Comparison of ENCODE assay signal across 18 cellular contexts in genomic region chr10:11074536-11075267, GRCh38. TPM values are rescaled to one million over a fixed set of nuclear protein-coding genes. Genes with fewer than 3 reads are reported as not detected.
DNase-seq lines count a peak whose midpoint lies in the region; ATAC-seq, FAIRE-seq and TF ChIP-seq lines count a peak whose summit lies in the region.
"Had no signal": no experiment of that assay in that cellular context is flagged by ENCODE, and none has a peak within 500 bp of the region (broad histone marks: within the 10 kb centered on the region; RNA-seq: fewer than 3 reads in every experiment).

No MANE protein-coding gene starts in this region.

- no peaks in the 10 kb centered on the region for H3K36me3 Mint-ChIP-seq in activated CD4-positive, alpha-beta memory T cell treated with anti-CD3 and anti-CD28 coated beads for 36 hours
- H3K36me3 Mint-ChIP-seq in activated CD4-positive, alpha-beta memory T cell treated with anti-CD3 and anti-CD28 coated beads, Interleukin-2, amount 10 ng/mL, durations not matched to agents 7 days and 5 days (ENCODE audit: low read depth), result no peaks in the 10 kb centered on the region
- no peaks in the 10 kb centered on the region for H3K36me3 Mint-ChIP-seq in CD4-positive, alpha-beta memory T cell
- H3K36me3 Mint-ChIP-seq: T-cell had no signal

- no peak overlapping the region for H3K4me3 ChIP-seq in GM12878
- no peak overlapping the region for H3K4me3 ChIP-seq in right lobe of liver
- H3K4me3 ChIP-seq in CD4-positive, alpha-beta memory T cell (ENCODE audit: low read length in 2 of 2), result no peak overlapping the region
- H3K4me3 ChIP-seq: hepatocyte, left lung, tibial nerve had no signal

- no TSS peak for BruUV-seq in GM12878 (replicated peaks; lab: Mats Ljungman, UMichigan)

- DNase-seq in activated CD4-positive, alpha-beta memory T cell treated with anti-CD3 and anti-CD28 coated beads for 36 hours, result peak; percentile 12
- DNase-seq in activated CD4-positive, alpha-beta memory T cell treated with anti-CD3 and anti-CD28 coated beads, Interleukin-2, amount 10 ng/mL, durations not matched to agents 7 days and 5 days, result no peak
- peak; percentile 69 for DNase-seq in GM12878 (ENCODE audit: low read depth, low spot score)
- no peak for DNase-seq in right lobe of liver
- no peak for DNase-seq in CD4-positive, alpha-beta memory T cell
- no peak for DNase-seq in SW480 (ENCODE audit: low spot score)
- DNase-seq: 8988T; activated CD4-positive, alpha-beta T cell treated with anti-CD3 and anti-CD28 coated beads, Interleukin-2, amount 10 ng/mL, durations not matched to agents 7 days and 5 days; activated naive CD4-positive, alpha-beta T cell treated with Interleukin-2 at 50 U/mL for 16 hours; Caco-2; central memory CD4-positive, alpha-beta T cell; left lung; NCI-H2029 treated with DMSO at 0.1 percent for 48 hours; T-cell had no signal

- TF ChIP-seq POLR2A in GM12878 (IDR thresholded peaks at IDR 0.05; ENCODE audit: low read depth, low read length) (no peak), right lobe of liver (IDR thresholded peaks at IDR 0.05) (no peak)

- SMC1A ChIA-PET in GM12878 (lab: Charles Lee; ENCODE audit: uncharacterized antibody, unreplicated experiment), result no interaction called here

- H3K27me3 ChIP-seq in GM12878 (replicated peaks in 1 of 2; ENCODE audit: control insufficient read depth in 2 of 2, insufficient read depth in 2 of 2, low read length in 1 of 2), result no peaks in the 10 kb centered on the region; a peak in 1 of 4 replicates
- no peaks in the 10 kb centered on the region for H3K27me3 ChIP-seq in right lobe of liver
- no peaks in the 10 kb centered on the region for H3K27me3 ChIP-seq in CD4-positive, alpha-beta memory T cell (ENCODE audit: insufficient read depth, low read length)
- H3K27me3 ChIP-seq: hepatocyte, left lung, tibial nerve had no signal

- peaks cover 9% of the 10 kb centered on the region for H3K4me1 Mint-ChIP-seq in activated CD4-positive, alpha-beta memory T cell treated with anti-CD3 and anti-CD28 coated beads for 36 hours (ENCODE audit: low read depth)
- H3K4me1 Mint-ChIP-seq in activated CD4-positive, alpha-beta memory T cell treated with anti-CD3 and anti-CD28 coated beads, Interleukin-2, amount 10 ng/mL, durations not matched to agents 7 days and 5 days, result no peaks in the 10 kb centered on the region
- H3K4me1 Mint-ChIP-seq in CD4-positive, alpha-beta memory T cell, result peaks cover 0 to 3% (median 0%) of the 10 kb centered on the region in 4 donors
- H3K4me1 Mint-ChIP-seq: T-cell had no signal

- POLR2A ChIA-PET in activated CD4-positive, alpha-beta memory T cell treated with anti-CD3 and anti-CD28 coated beads for 36 hours (lab: Charles Lee), result no interaction called here
- POLR2A ChIA-PET in activated CD4-positive, alpha-beta memory T cell treated with anti-CD3 and anti-CD28 coated beads, Interleukin-2, amount 10 ng/mL, durations not matched to agents 7 days and 5 days (lab: Charles Lee), result no interaction called here
- POLR2A ChIA-PET in GM12878 (lab: Charles Lee), result no interaction called here
- POLR2A ChIA-PET in CD4-positive, alpha-beta memory T cell (lab: Charles Lee; ENCODE audit: partially characterized antibody), result no interaction called here

- no peak overlapping the region for H3K9ac ChIP-seq in GM12878 (ENCODE audit: control insufficient read depth, insufficient read depth, low read length)

- FAIRE-seq in GM12878 (lab: Jason Lieb, UNC), result peak; percentile 65

- H3K4me1 ChIP-seq in GM12878 (ENCODE audit: control insufficient read depth, insufficient read depth, low read length) (peaks cover 17% of the 10 kb centered on the region), right lobe of liver (no peaks in the 10 kb centered on the region)
- no peaks in the 10 kb centered on the region for H3K4me1 ChIP-seq in CD4-positive, alpha-beta memory T cell (ENCODE audit: insufficient read depth, low read length)
- H3K4me1 ChIP-seq: Caco-2 had no signal

- CTCF ChIA-PET in activated CD4-positive, alpha-beta memory T cell treated with anti-CD3 and anti-CD28 coated beads for 36 hours (lab: Charles Lee), result no interaction called here
- CTCF ChIA-PET in activated CD4-positive, alpha-beta memory T cell treated with anti-CD3 and anti-CD28 coated beads, Interleukin-2, amount 10 ng/mL, durations not matched to agents 7 days and 5 days (lab: Charles Lee), result no interaction called here
- CTCF ChIA-PET in GM12878 (lab: Yijun Ruan, JAX), result no interaction called here
- CTCF ChIA-PET in CD4-positive, alpha-beta memory T cell (lab: Charles Lee; ENCODE audit: partially characterized antibody), result no interaction called here

- H3K9me3 ChIP-seq in GM12878 (replicated peaks; ENCODE audit: control insufficient read depth, insufficient read depth, low read length) (peaks cover 2% of the 10 kb centered on the region; the same call in 2 of the 3 replicates), right lobe of liver (no peaks in the 10 kb centered on the region)
- no peaks in the 10 kb centered on the region for H3K9me3 ChIP-seq in CD4-positive, alpha-beta memory T cell (ENCODE audit: control insufficient read depth in 1 of 2, low read length in 2 of 2)
- H3K9me3 ChIP-seq: Caco-2, left lung, tibial nerve had no signal

- H4K20me1 ChIP-seq in GM12878 (ENCODE audit: control insufficient read depth, insufficient read depth), result no peaks in the 10 kb centered on the region

- H3K79me2 ChIP-seq in GM12878 (ENCODE audit: control insufficient read depth, insufficient read depth, low read length), result no peaks in the 10 kb centered on the region
- H3K79me2 ChIP-seq: hepatocyte had no signal

- peak; percentile 69 for ATAC-seq in GM21528 (IDR thresholded peaks at IDR 0.05; ENCODE audit: low FRiP score, unreplicated experiment)
- peak; percentile 59 for ATAC-seq in HG03060 (IDR thresholded peaks at IDR 0.05; ENCODE audit: low read depth, unreplicated experiment)
- ATAC-seq in GM12878, result peak; percentile 85
- no peak for ATAC-seq in right lobe of liver
- ATAC-seq: left lung, T-cell had no signal

- in situ Hi-C loops in GM12878 (cut with MboI), result no loop called here

- TF ChIP-seq CTCF in GM12878 (IDR thresholded peaks at IDR 0.05 in 2 of 3, conservative IDR thresholded peaks at IDR 0.05 in 1 of 3; ENCODE audit: control insufficient read depth in 2 of 3, extremely low read depth in 1 of 3, insufficient read depth in 1 of 3, low read depth in 3 of 3, low read length in 3 of 3) (no peak), right lobe of liver (IDR thresholded peaks at IDR 0.05) (no peak)

- no peak for TF ChIP-seq RAD21 in GM12878 (IDR thresholded peaks at IDR 0.05; ENCODE audit: insufficient read depth, low read depth, low read length)

- no peak overlapping the region for H3K27ac Mint-ChIP-seq in activated CD4-positive, alpha-beta memory T cell treated with anti-CD3 and anti-CD28 coated beads for 36 hours
- no peak overlapping the region for H3K27ac Mint-ChIP-seq in activated CD4-positive, alpha-beta memory T cell treated with anti-CD3 and anti-CD28 coated beads, Interleukin-2, amount 10 ng/mL, durations not matched to agents 7 days and 5 days
- no peak overlapping the region for H3K27ac Mint-ChIP-seq in CD4-positive, alpha-beta memory T cell
- H3K27ac Mint-ChIP-seq: activated CD4-positive, alpha-beta T cell treated with anti-CD3 and anti-CD28 coated beads, Interleukin-2, amount 10 ng/mL, durations not matched to agents 7 days and 5 days; T-cell had no signal

- RAD21 ChIA-PET in GM12878 (lab: Charles Lee; ENCODE audit: unreplicated experiment), result no interaction called here

- H3K27ac ChIP-seq in GM12878 (ENCODE audit: control insufficient read depth, insufficient read depth) (no peak overlapping the region), right lobe of liver (no peak overlapping the region)
- no peak overlapping the region for H3K27ac ChIP-seq in CD4-positive, alpha-beta memory T cell (ENCODE audit: low read depth, low read length)
- H3K27ac ChIP-seq: hepatocyte, left lung had no signal

- H3K36me3 ChIP-seq in GM12878 (ENCODE audit: control insufficient read depth in 2 of 2, insufficient read depth in 2 of 2, low read length in 1 of 2) (no peaks in the 10 kb centered on the region), right lobe of liver (no peaks in the 10 kb centered on the region)
- H3K36me3 ChIP-seq in CD4-positive, alpha-beta memory T cell (ENCODE audit: insufficient read depth, low read length), result no peaks in the 10 kb centered on the region
- H3K36me3 ChIP-seq: left lung, tibial nerve had no signal

- WGBS in GM12878 (ENCODE audit: insufficient coverage, insufficient replicate concordance, low lambda C conversion rate, missing lambda C conversion rate), result 57% methylated on average over 4 of the region's 4 CpGs
- 68% methylated on average over 4 of the region's 4 CpGs for WGBS in right lobe of liver (ENCODE audit: insufficient coverage, low coverage, low lambda C conversion rate, missing lambda C conversion rate)

- H3K4me2 ChIP-seq in GM12878 (ENCODE audit: control insufficient read depth, insufficient read depth), result peak overlapping the region; percentile 19
- H3K4me2 ChIP-seq: hepatocyte had no signal

- no peak overlapping the region for H2AFZ ChIP-seq in GM12878 (ENCODE audit: control insufficient read depth, low read depth, low read length)
- H2AFZ ChIP-seq: hepatocyte had no signal

- no peaks in the 10 kb centered on the region for H3K9me3 Mint-ChIP-seq in activated CD4-positive, alpha-beta memory T cell treated with anti-CD3 and anti-CD28 coated beads for 36 hours
- H3K9me3 Mint-ChIP-seq in activated CD4-positive, alpha-beta memory T cell treated with anti-CD3 and anti-CD28 coated beads, Interleukin-2, amount 10 ng/mL, durations not matched to agents 7 days and 5 days, result peaks cover 2% of the 10 kb centered on the region
- H3K9me3 Mint-ChIP-seq in CD4-positive, alpha-beta memory T cell, result no peaks in the 10 kb centered on the region
- H3K9me3 Mint-ChIP-seq: activated CD4-positive, alpha-beta T cell treated with anti-CD3 and anti-CD28 coated beads, Interleukin-2, amount 10 ng/mL, durations not matched to agents 7 days and 5 days; T-cell had no signal

- intact Hi-C loops in activated CD4-positive, alpha-beta memory T cell treated with anti-CD3 and anti-CD28 coated beads for 36 hours (cut with micrococcal nuclease), result no loop called here
- intact Hi-C loops in GM12878 (cut with micrococcal nuclease; ENCODE audit: unreplicated experiment) (no loop called here), right lobe of liver (cut with DNase I) (no loop called here)
- intact Hi-C loops in CD4-positive, alpha-beta memory T cell (cut with micrococcal nuclease), result no loop called here

- TF ChIP-seq EP300 in GM12878 (IDR thresholded peaks at IDR 0.05; ENCODE audit: borderline replicate concordance in 1 of 2, control insufficient read depth in 1 of 2, low read depth in 2 of 2, low read length in 2 of 2), result peak; percentile 44 to 67; a peak in 2 of 4 replicates

- H3K27me3 Mint-ChIP-seq in activated CD4-positive, alpha-beta memory T cell treated with anti-CD3 and anti-CD28 coated beads for 36 hours, result peaks cover 9% of the 10 kb centered on the region
- peaks cover 51% of the 10 kb centered on the region for H3K27me3 Mint-ChIP-seq in activated CD4-positive, alpha-beta memory T cell treated with anti-CD3 and anti-CD28 coated beads, Interleukin-2, amount 10 ng/mL, durations not matched to agents 7 days and 5 days
- peaks cover 12 to 13% of the 10 kb centered on the region in 2 donors for H3K27me3 Mint-ChIP-seq in CD4-positive, alpha-beta memory T cell

- H3K4me3 Mint-ChIP-seq in activated CD4-positive, alpha-beta memory T cell treated with anti-CD3 and anti-CD28 coated beads for 36 hours, result no peak overlapping the region
- H3K4me3 Mint-ChIP-seq in activated CD4-positive, alpha-beta memory T cell treated with anti-CD3 and anti-CD28 coated beads, Interleukin-2, amount 10 ng/mL, durations not matched to agents 7 days and 5 days, result no peak overlapping the region
- peak overlapping the region in 2 of 8 donors; percentile 44 to 63 for H3K4me3 Mint-ChIP-seq in CD4-positive, alpha-beta memory T cell
- H3K4me3 Mint-ChIP-seq: activated CD4-positive, alpha-beta T cell treated with anti-CD3 and anti-CD28 coated beads, Interleukin-2, amount 10 ng/mL, durations not matched to agents 7 days and 5 days; T-cell had no signal

RNA-seq across cellular contexts. Expression of gene CELF2, which starts 57.0 kb away (rescaled TPM):
- total RNA-seq in activated CD4-positive, alpha-beta memory T cell treated with anti-CD3 and anti-CD28 coated beads for 36 hours, result 100 to 1,000 TPM; 109 to 113 TPM
- total RNA-seq in activated CD4-positive, alpha-beta memory T cell treated with anti-CD3 and anti-CD28 coated beads, Interleukin-2, amount 10 ng/mL, durations not matched to agents 7 days and 5 days, result 100 to 1,000 TPM; 209 to 213 TPM
- 276 and 277 TPM in 2 replicates for total RNA-seq in GM12878 (2013; cell fraction: nucleolus; rRNA removed)
- total RNA-seq in GM12878 (2014; rRNA removed) (84.1 and 87.9 TPM in 2 replicates), GM12878 (2014; rRNA removed; fragmentation: Illumina TruSeq; extraction: Trizol) (49.5 and 51.5 TPM in 2 replicates), GM12878 (2021) (98.2 and 106 TPM in 2 replicates), right lobe of liver (1 to 10 TPM; 2.4 to 6.2 (median 3.7) TPM)
- 28.3 TPM for polyA plus RNA-seq in GM12878 (2011; ENCODE audit: low read depth)
- polyA plus RNA-seq in GM12878 (2011; rRNA removed) (70.9 and 95.9 TPM in 2 replicates), GM12878 (2014; fragmentation: Illumina TruSeq; extraction: Trizol) (59.3 and 59.6 TPM in 2 replicates), GM12878 (2014; fragmentation: Nextera tagmentation; extraction: Ambion mirVana) (10 to 100 TPM; 20.8 to 27.1 TPM), GM12878 (2014; rRNA removed) (88.5 and 91.8 TPM in 2 replicates), GM12878 (2016; fragmentation: Nextera tagmentation; extraction: Ambion mirVana) (100 to 1,000 TPM; 123 to 129 TPM)
- polyA plus RNA-seq in GM12878 (2011; cell fraction: cytosol; rRNA removed), result 101 and 129 TPM in 2 replicates
- polyA plus RNA-seq in GM12878 (2011; cell fraction: nucleus; rRNA removed), result 180 and 189 TPM in 2 replicates
- 41.0 and 47.3 TPM in 2 replicates for polyA plus RNA-seq in GM12878 (2012)
- 148 and 217 TPM in 2 replicates for polyA minus RNA-seq in GM12878 (2011; rRNA and poly(A)+ RNA removed)
- polyA minus RNA-seq in GM12878 (2011; cell fraction: cytosol; rRNA and poly(A)+ RNA removed), result 59.6 and 61.6 TPM in 2 replicates
- 117 and 154 TPM in 2 replicates for polyA minus RNA-seq in GM12878 (2011; cell fraction: nucleus; rRNA and poly(A)+ RNA removed)
- 100 to 1,000 TPM; 173 to 180 TPM for total RNA-seq in CD4-positive, alpha-beta memory T cell
- polyA plus RNA-seq in CD4-positive, alpha-beta memory T cell, result 100 to 1,000 TPM; 122 to 161 TPM

Comparison
In these comparisons a context has a peak if more than half of its experiments do, and no peak if none do; other contexts are left out.
1. DNase-seq: peak in activated CD4-positive, alpha-beta memory T cell treated with anti-CD3 and anti-CD28 coated beads for 36 hours (single experiment) and GM12878 (single experiment); none in activated CD4-positive, alpha-beta memory T cell treated with anti-CD3 and anti-CD28 coated beads, Interleukin-2, amount 10 ng/mL, durations not matched to agents 7 days and 5 days (single experiment), right lobe of liver (0 of 3), CD4-positive, alpha-beta memory T cell (0 of 5) and SW480 (single experiment).
2. ATAC-seq: peak in GM21528 (single experiment), HG03060 (single experiment) and GM12878 (single experiment); none in right lobe of liver (0 of 4).
3. RNA of gene CELF2, which starts 57.0 kb away (total RNA-seq): 209 to 213 TPM in activated CD4-positive, alpha-beta memory T cell treated with anti-CD3 and anti-CD28 coated beads, Interleukin-2, amount 10 ng/mL, durations not matched to agents 7 days and 5 days, 173 to 180 TPM in CD4-positive, alpha-beta memory T cell, 109 to 113 TPM in activated CD4-positive, alpha-beta memory T cell treated with anti-CD3 and anti-CD28 coated beads for 36 hours and 49.5 to 277 TPM in GM12878; 2.4 to 6.2 TPM in right lobe of liver; every median in the first group is over 4 times any median in the second.